In the genomic region with DNA sequence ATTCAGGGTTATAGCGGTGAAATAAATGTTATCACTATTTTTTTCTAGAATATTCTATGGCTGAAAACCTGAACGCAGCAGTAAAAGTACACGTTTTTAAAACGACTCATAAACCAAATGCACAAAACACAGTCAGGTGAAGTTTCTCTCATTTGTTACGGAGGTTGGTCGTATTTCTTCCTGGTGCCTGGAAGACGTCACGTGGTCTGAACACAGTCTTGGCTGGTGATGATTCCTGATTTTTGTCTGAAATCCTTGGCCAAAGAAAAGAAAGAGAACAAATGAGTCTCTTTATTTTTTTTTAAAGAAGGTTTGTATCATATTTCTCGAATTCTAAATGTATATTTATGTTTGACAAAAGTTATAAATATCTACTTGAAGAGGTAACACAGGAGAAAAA, we compare ENCODE assay signal across 17 cellular contexts. TPM values are rescaled to one million over a fixed set of nuclear protein-coding genes. Genes with fewer than 3 reads are reported as not detected.
DNase-seq lines count a peak whose midpoint lies in the region; ATAC-seq and TF ChIP-seq lines count a peak whose summit lies in the region.
"Had no signal": no experiment of that assay in that cellular context is flagged by ENCODE, and none has a peak within 500 bp of the region (broad histone marks: within the 10 kb centered on the region; RNA-seq: fewer than 3 reads in every experiment).

No MANE protein-coding gene starts in this region.

- H3K9ac ChIP-seq in IMR-90 (ENCODE audit: low read depth, low read length) (peak overlapping the region; percentile 53; the same call in 1 of the 2 replicates), smooth muscle cell (ENCODE audit: low read depth) (peak overlapping the region; percentile 21)
- H3K9ac ChIP-seq: BLaER1 had no signal

- peak overlapping the region; percentile 66 to 83; a peak in 3 of 4 replicates for H4K8ac ChIP-seq in IMR-90 (ENCODE audit: low read depth in 2 of 2, low read length in 2 of 2)

- CTCF ChIA-PET in IMR-90 (lab: Yijun Ruan, JAX): no interaction called here

- TF ChIP-seq CTCF in IMR-90 (conservative IDR thresholded peaks at IDR 0.05; ENCODE audit: low read depth, low read length) (no peak), dorsolateral prefrontal cortex (IDR thresholded peaks at IDR 0.05 in 54 of 56, conservative IDR thresholded peaks at IDR 0.05 in 2 of 56; ENCODE audit: low read depth in 1 of 56, partially characterized antibody in 56 of 56) (no peak), left lung (IDR thresholded peaks at IDR 0.05) (no peak), smooth muscle cell (IDR thresholded peaks at IDR 0.05; ENCODE audit: borderline replicate concordance, insufficient read depth, poor library complexity, severe bottlenecking) (no peak)

- H2BK15ac ChIP-seq in IMR-90 (ENCODE audit: low read depth, low read length): peak overlapping the region; percentile 54; the same call in 1 of the 3 replicates

- H3K36me3 ChIP-seq in IMR-90 (ENCODE audit: control insufficient read depth, insufficient read depth, low read length) (no peaks in the 10 kb centered on the region), left lung (no peaks in the 10 kb centered on the region), smooth muscle cell (ENCODE audit: low read depth) (no peaks in the 10 kb centered on the region)
- H3K36me3 ChIP-seq: BLaER1 had no signal

- peak; percentile 13; the same call in 1 of the 2 replicates for ATAC-seq in IMR-90 (ENCODE audit: low read depth)
- ATAC-seq in left lung: peak; percentile 30
- ATAC-seq in HG02571 (IDR thresholded peaks at IDR 0.05; ENCODE audit: unreplicated experiment): no peak
- no peak for ATAC-seq in GM18868 (IDR thresholded peaks at IDR 0.05; ENCODE audit: unreplicated experiment)
- ATAC-seq in GM21367 (IDR thresholded peaks at IDR 0.05; ENCODE audit: unreplicated experiment): no peak
- ATAC-seq: natural killer cell, T-helper 17 cell had no signal

- H3K23ac ChIP-seq in IMR-90 (ENCODE audit: low read depth, low read length): no peak overlapping the region

- H4K20me1 ChIP-seq in IMR-90 (ENCODE audit: insufficient read depth, low read length) (no peaks in the 10 kb centered on the region), smooth muscle cell (ENCODE audit: low read depth) (no peaks in the 10 kb centered on the region)
- H4K20me1 ChIP-seq: BLaER1 had no signal

- peak overlapping the region; percentile 76 for H4K5ac ChIP-seq in IMR-90 (ENCODE audit: low read depth, low read length)

- H3K4me3 ChIP-seq in IMR-90 (ENCODE audit: insufficient read depth, low read depth, low read length) (no peak overlapping the region), dorsolateral prefrontal cortex (no peak overlapping the region), left lung (no peak overlapping the region), smooth muscle cell (peak overlapping the region; percentile 29)
- H3K4me3 ChIP-seq: BLaER1 had no signal

- POLR2A ChIA-PET in IMR-90 (lab: Charles Lee; ENCODE audit: unreplicated experiment): interaction anchor here (0.6 kb wide), 1 partner anchor 117 kb away, joined by 16 read pairs; no protein-coding TSS in a partner anchor

- peak overlapping the region; percentile 47; the same call in 1 of the 2 replicates for H2AK5ac ChIP-seq in IMR-90 (ENCODE audit: low read depth, low read length)

- peak overlapping the region; percentile 11; the same call in 1 of the 2 replicates for H2BK120ac ChIP-seq in IMR-90 (ENCODE audit: low read depth, low read length)

- H3K4me2 ChIP-seq in IMR-90 (ENCODE audit: low read depth, low read length) (peak overlapping the region; percentile 52), smooth muscle cell (peak overlapping the region; percentile 83)
- H3K4me2 ChIP-seq: BLaER1 had no signal

- no peak overlapping the region for H4K91ac ChIP-seq in IMR-90 (ENCODE audit: insufficient read depth, low read depth, low read length)

- intact Hi-C loops in IMR-90 (cut with micrococcal nuclease) (no loop called here), dorsolateral prefrontal cortex (cut with DNase I) (loop anchor here in 1 of 2 donors (10.0 kb wide), 1 partner anchor 196 kb away; no protein-coding TSS in a partner anchor), left lung (cut with DNase I) (loop anchor here in 1 of 2 donors (10.0 kb wide), 1 partner anchor 196 kb away; no protein-coding TSS in a partner anchor)

- H3K9me3 ChIP-seq in IMR-90 (ENCODE audit: control insufficient read depth, insufficient read depth, low read length) (no peaks in the 10 kb centered on the region), left lung (no peaks in the 10 kb centered on the region), smooth muscle cell (replicated peaks; ENCODE audit: low read depth) (no peaks in the 10 kb centered on the region)
- H3K9me3 ChIP-seq: BLaER1 had no signal

- no peak overlapping the region for H2AK9ac ChIP-seq in IMR-90 (replicated peaks; ENCODE audit: low read depth, low read length, poor library complexity)

- peaks cover 28% of the 10 kb centered on the region for H3F3A ChIP-seq in smooth muscle cell (ENCODE audit: low read depth)

- no CpG with 5 or more reads among the region's 9 CpGs for WGBS in IMR-90 (ENCODE audit: extremely low coverage in 2 of 2, insufficient read length in 1 of 2), 2 experiments
- WGBS in smooth muscle cell (ENCODE audit: low lambda C conversion rate): 44% methylated on average over 9 of the region's 9 CpGs

- H3K27ac ChIP-seq in IMR-90 (ENCODE audit: insufficient read depth, low read length): peak overlapping the region; percentile 96; the same call in 1 of the 2 replicates
- H3K27ac ChIP-seq in dorsolateral prefrontal cortex: peak overlapping the region in 53 of 59 donors; percentile 4 to 87 (median 69)
- H3K27ac ChIP-seq in left lung: peak overlapping the region in 1 of 2 donors; percentile 73
- peak overlapping the region; percentile 93 for H3K27ac ChIP-seq in smooth muscle cell (ENCODE audit: low read depth)
- H3K27ac ChIP-seq: BLaER1 had no signal

- no peaks in the 10 kb centered on the region for H3K79me1 ChIP-seq in IMR-90 (ENCODE audit: low read depth in 1 of 2, low read length in 2 of 2)

- dilution Hi-C loops in IMR-90 (cut with HindIII; ENCODE audit: low sequenced_read_pairs, unreplicated experiment): no loop called here

- BruUV-seq in IMR-90 (replicated peaks; lab: Mats Ljungman, UMichigan): no TSS peak

- peak overlapping the region; percentile 72 for H2BK5ac ChIP-seq in IMR-90 (ENCODE audit: low read depth, low read length, poor library complexity, severe bottlenecking)

- 0 out of 2 replicates have a peak overlapping the region, but pooled peaks have one; percentile 0 for H3K14ac ChIP-seq in IMR-90 (replicated peaks; ENCODE audit: low read depth, low read length)

- H3K9me1 ChIP-seq in IMR-90 (ENCODE audit: insufficient read depth, low read length): peaks cover 3% of the 10 kb centered on the region; the same call in 1 of the 2 replicates

- H3K56ac ChIP-seq in IMR-90 (ENCODE audit: extremely low read depth, insufficient read depth, low read length): no peak overlapping the region

- peaks cover 6% of the 10 kb centered on the region for H3K4me1 ChIP-seq in IMR-90 (ENCODE audit: control insufficient read depth, insufficient read depth, low read length)
- H3K4me1 ChIP-seq in left lung: no peaks in the 10 kb centered on the region
- H3K4me1 ChIP-seq in smooth muscle cell (ENCODE audit: low read depth): peaks cover 14% of the 10 kb centered on the region

- H2BK20ac ChIP-seq in IMR-90 (ENCODE audit: low read depth, low read length): peak overlapping the region; percentile 3; the same call in 1 of the 2 replicates

- H2AFZ ChIP-seq in IMR-90 (replicated peaks; ENCODE audit: low read length, poor library complexity) (no peak overlapping the region), smooth muscle cell (ENCODE audit: low read depth) (peak overlapping the region; percentile 49)

- TF ChIP-seq POLR2A in IMR-90 (IDR thresholded peaks at IDR 0.05; ENCODE audit: low read depth, low read length): no peak

- peak overlapping the region; percentile 24; the same call in 1 of the 2 replicates for H3K4ac ChIP-seq in IMR-90 (ENCODE audit: low read depth, low read length)

- peak overlapping the region; percentile 73; the same call in 1 of the 2 replicates for H3K18ac ChIP-seq in IMR-90 (ENCODE audit: low read depth, low read length)

- no peak for TF ChIP-seq RAD21 in IMR-90 (IDR thresholded peaks at IDR 0.05; ENCODE audit: low read length)

- in situ Hi-C loops in IMR-90 (cut with MboI; ENCODE audit: low sequenced_read_pairs): loop anchor here (10.0 kb wide), 1 partner anchor 196 kb away; no protein-coding TSS in a partner anchor

- no peaks in the 10 kb centered on the region for H3K79me2 ChIP-seq in smooth muscle cell (ENCODE audit: low read depth)

- H3K27me3 ChIP-seq in IMR-90 (ENCODE audit: control insufficient read depth, insufficient read depth, low read length) (no peaks in the 10 kb centered on the region), dorsolateral prefrontal cortex (no peaks in the 10 kb centered on the region), left lung (peaks cover 0 to 44% of the 10 kb centered on the region in 2 donors), smooth muscle cell (ENCODE audit: low read depth) (no peaks in the 10 kb centered on the region)
- H3K27me3 ChIP-seq: BLaER1 had no signal

- DNase-seq in IMR-90 (peak; percentile 55), dorsolateral prefrontal cortex (no peak), left lung (no peak), smooth muscle cell (lab: John Stamatoyannopoulos, UW; ENCODE audit: unreplicated experiment) (no peak), globus pallidus (ENCODE audit: low spot score) (no peak)
- DNase-seq: activated naive CD4-positive, alpha-beta T cell treated with anti-CD3 and anti-CD28 coated beads, Interleukin-2, amount 50 U/mL, for 16 hours; effector CD4-positive, alpha-beta T cell; GF-D8; natural killer cell; NCI-H1105 treated with DMSO at 0.1 percent for 48 hours; stimulated activated CD4-positive, alpha-beta T cell treated with anti-CD3 and anti-CD28 coated beads, Interleukin-1b, Interleukin-23, amount 100 ng/mL, for 48 hours; stimulated activated naive CD4-positive, alpha-beta T cell treated with Interleukin-2 at 50 U/mL for 16 hours; T-helper 17 cell had no signal

RNA-seq across cellular contexts. Expression of a gene that starts 9.8 kb away (rescaled TPM):
- total RNA-seq in IMR-90 (2012; rRNA removed) (0.83 and 0.90 TPM in 2 replicates), dorsolateral prefrontal cortex (100 to 1,000 TPM in 105 of 120 experiments, 10 to 100 TPM in 15; 46.6 to 225 (median 143) TPM), left lung (1 to 10 TPM; 1.5 to 3.8 TPM), smooth muscle cell (6.5 and 16.4 TPM in 2 replicates)
- polyA plus RNA-seq in IMR-90 (2012; rRNA removed) (0.73 and 0.77 TPM in 2 replicates), smooth muscle cell (3.6 and 5.9 TPM in 2 replicates)
- polyA plus RNA-seq in IMR-90 (2012; cell fraction: cytosol; rRNA removed): 1.5 and 2.5 TPM in 2 replicates
- polyA plus RNA-seq in IMR-90 (2012; cell fraction: nucleus; rRNA removed; ENCODE audit: low replicate concordance): 0.46 and 0.81 TPM in 2 replicates
- total RNA-seq: natural killer cell, T-helper 17 cell had no signal

RNA-seq across cellular contexts. Expression of a gene that starts 14.5 kb away (rescaled TPM):
- total RNA-seq in IMR-90 (2012; rRNA removed) (under 0.01 and 0.18 TPM in 2 replicates), dorsolateral prefrontal cortex (100 to 1,000 TPM in 56 of 120 experiments, 10 to 100 TPM in 64; 41.7 to 149 (median 97.4) TPM), left lung (1 to 10 TPM; 1.4 to 2.1 TPM), smooth muscle cell (0.49 and 1.0 TPM in 2 replicates)
- polyA plus RNA-seq in IMR-90 (2012; rRNA removed) (0.11 and 0.12 TPM in 2 replicates), smooth muscle cell (1.2 TPM in 2 replicates)
- 0.22 and 0.24 TPM in 2 replicates for polyA plus RNA-seq in IMR-90 (2012; cell fraction: cytosol; rRNA removed)
- polyA plus RNA-seq in IMR-90 (2012; cell fraction: nucleus; rRNA removed; ENCODE audit: low replicate concordance): 0.10 and 0.12 TPM in 2 replicates

RNA-seq across cellular contexts. Expression of a gene that starts 52.5 kb away (rescaled TPM):
- under 0.01 and 0.18 TPM in 2 replicates for total RNA-seq in IMR-90 (2012; rRNA removed)
- 0.09 TPM in 1 of 2 replicates, not detected in the other for polyA plus RNA-seq in IMR-90 (2012; rRNA removed)
- polyA plus RNA-seq in IMR-90 (2012; cell fraction: cytosol; rRNA removed): 0.03 TPM in 1 of 2 replicates, not detected in the other
- polyA plus RNA-seq in IMR-90 (2012; cell fraction: nucleus; rRNA removed; ENCODE audit: low replicate concordance): 0.03 and 0.13 TPM in 2 replicates
- total RNA-seq in dorsolateral prefrontal cortex: 10 to 100 TPM; 13.9 to 66.1 (median 39.2) TPM
- under 1 TPM; 0.09 to 0.16 TPM for total RNA-seq in left lung
- total RNA-seq in smooth muscle cell: not detected in 2 replicates
- polyA plus RNA-seq in smooth muscle cell: not detected in 2 replicates

Comparison
In these comparisons a context has a peak if more than half of its experiments do, and no peak if none do; other contexts are left out.
1. ATAC-seq: peak in IMR-90 (single experiment) and left lung (single experiment); none in HG02571 (single experiment), GM18868 (single experiment) and GM21367 (single experiment).
2. RNA of a gene that starts 14.5 kb away (total RNA-seq): 41.7 to 149 TPM in dorsolateral prefrontal cortex; 1.4 to 2.1 TPM in left lung, 0.49 to 1.0 TPM in smooth muscle cell and under 0.01 to 0.18 TPM in IMR-90; every median in the first group is over 10 times any median in the second.
3. RNA of a gene that starts 52.5 kb away (total RNA-seq): 13.9 to 66.1 TPM in dorsolateral prefrontal cortex; under 0.01 to 0.18 TPM in IMR-90, 0.09 to 0.16 TPM in left lung and not detected in smooth muscle cell; every median in the first group is over 10 times any median in the second.